ENCODE assay signal across 21 cellular contexts in the genomic region with DNA sequence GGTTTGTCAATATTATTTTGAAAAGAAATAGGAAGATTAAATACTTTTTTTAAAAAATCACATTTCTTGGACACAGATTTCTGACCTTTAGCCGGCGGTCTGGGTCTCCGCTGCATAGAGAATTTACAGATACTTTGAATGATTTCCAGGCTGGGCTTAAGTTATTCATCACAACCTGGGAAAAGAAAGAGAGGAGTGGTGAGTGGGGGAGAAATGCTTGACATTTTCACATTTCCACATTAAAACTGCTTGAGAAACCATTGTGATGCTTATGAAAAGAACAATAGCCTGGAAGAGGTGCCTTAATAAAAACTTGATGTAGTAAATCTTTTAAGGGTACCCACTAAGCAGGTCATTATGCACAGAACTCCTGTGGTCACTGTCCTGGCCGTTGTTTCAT.
A peak's percentile ranks its signal among the peaks of the same experiment; 100 is the strongest.
DNase-seq lines count a peak whose midpoint lies in the region; ATAC-seq and TF ChIP-seq lines count a peak whose summit lies in the region.
"Had no signal": no experiment of that assay in that cellular context is flagged by ENCODE, and none has a peak within 500 bp of the region (broad histone marks: within the 10 kb centered on the region; RNA-seq: fewer than 3 reads in every experiment).

No MANE protein-coding gene starts in this region.

- no peak overlapping the region for H3K9ac ChIP-seq in HUES48 (ENCODE audit: low read depth, low read length)
- H3K9ac ChIP-seq: BLaER1 treated with 17β-estradiol and CSF1 and Interleukin-3, amounts not matched to agents 10 nM and 100 nM had no signal

- H3K27me3 Mint-ChIP-seq in WTC11 (ENCODE audit: low read depth) = no peaks in the 10 kb centered on the region
- H3K27me3 Mint-ChIP-seq: CD8-positive, alpha-beta memory T cell had no signal

- H3K9me3 ChIP-seq in HUES48 (ENCODE audit: control insufficient read depth, insufficient read depth, low read length) (no peaks in the 10 kb centered on the region), iPS DF 6.9 (ENCODE audit: control insufficient read depth, insufficient read depth, low read length) (no peaks in the 10 kb centered on the region), psoas muscle (no peaks in the 10 kb centered on the region)
- H3K9me3 ChIP-seq: A549; BE2C; BLaER1 treated with 17β-estradiol and CSF1 and Interleukin-3, amounts not matched to agents 10 nM and 100 nM; HAP-1 had no signal

- CTCF ChIA-PET in WTC11 (lab: Charles Lee) = interaction anchor here (1.5 kb wide), 1 partner anchor 120 kb away, joined by 3 read pairs; no protein-coding TSS in a partner anchor

- H3K36me3 Mint-ChIP-seq in WTC11 = no peaks in the 10 kb centered on the region
- H3K36me3 Mint-ChIP-seq: CD14-positive monocyte; CD8-positive, alpha-beta memory T cell had no signal

- H3K4me1 ChIP-seq in HUES48 (ENCODE audit: control insufficient read depth, insufficient read depth, low read length) = peaks cover 22% of the 10 kb centered on the region
- no peaks in the 10 kb centered on the region for H3K4me1 ChIP-seq in iPS DF 6.9 (ENCODE audit: control insufficient read depth, insufficient read depth, low read length)
- H3K4me1 ChIP-seq in psoas muscle = no peaks in the 10 kb centered on the region
- H3K4me1 ChIP-seq: A549; BE2C; BLaER1 treated with 17β-estradiol and CSF1 and Interleukin-3, amounts not matched to agents 10 nM and 100 nM; HAP-1 had no signal

- DNase-seq in WTC11 (ENCODE audit: low spot score) = no peak
- DNase-seq in iPS DF 6.9 (ENCODE audit: low read depth, low spot score) = peak; percentile 9
- DNase-seq in Right ventricle myocardium superior = no peak
- no peak for DNase-seq in psoas muscle
- DNase-seq in inferior parietal cortex (ENCODE audit: extremely low spot score) = no peak
- DNase-seq: 8988T; ACHN; AML-193; BE2C; CD4-positive, alpha-beta T cell; CD8-positive, alpha-beta memory T cell; DMS53; DMS79 treated with DMSO at 0.1 percent for 48 hours; GF-D8; GOT3; HFFc6 had no signal

- H3K36me3 ChIP-seq in HUES48 (ENCODE audit: control insufficient read depth, insufficient read depth, low read length) = no peaks in the 10 kb centered on the region
- no peaks in the 10 kb centered on the region for H3K36me3 ChIP-seq in iPS DF 6.9 (ENCODE audit: control insufficient read depth, insufficient read depth, low read length)
- no peaks in the 10 kb centered on the region for H3K36me3 ChIP-seq in psoas muscle (ENCODE audit: insufficient read depth in 1 of 2, low read depth in 1 of 2)
- H3K36me3 ChIP-seq: BE2C; BLaER1 treated with 17β-estradiol and CSF1 and Interleukin-3, amounts not matched to agents 10 nM and 100 nM; HAP-1 had no signal

- no peak overlapping the region for H3K4me3 Mint-ChIP-seq in WTC11
- H3K4me3 Mint-ChIP-seq: CD14-positive monocyte; CD4-positive, alpha-beta T cell; CD8-positive, alpha-beta memory T cell; HFFc6 had no signal

- peak overlapping the region; percentile 59 for H3K27ac ChIP-seq in HUES48 (ENCODE audit: low read depth, low read length)
- no peak overlapping the region for H3K27ac ChIP-seq in iPS DF 6.9 (ENCODE audit: low read length)
- H3K27ac ChIP-seq in psoas muscle = no peak overlapping the region
- H3K27ac ChIP-seq: A549; BLaER1 treated with 17β-estradiol and CSF1 and Interleukin-3, amounts not matched to agents 10 nM and 100 nM had no signal

- no peak for TF ChIP-seq CTCF in WTC11 (IDR thresholded peaks at IDR 0.05)
- TF ChIP-seq CTCF in psoas muscle (IDR thresholded peaks at IDR 0.05) = no peak

- H3K4me3 ChIP-seq in HUES48 (ENCODE audit: low read depth, low read length) = no peak overlapping the region
- no peak overlapping the region for H3K4me3 ChIP-seq in iPS DF 6.9 (ENCODE audit: low read length)
- H3K4me3 ChIP-seq in psoas muscle = no peak overlapping the region
- H3K4me3 ChIP-seq: A549; BLaER1 treated with 17β-estradiol and CSF1 and Interleukin-3, amounts not matched to agents 10 nM and 100 nM; HAP-1 had no signal

- intact Hi-C loops in Right ventricle myocardium superior (cut with DNase I) (no loop called here), psoas muscle (cut with DNase I) (no loop called here)

- peaks cover 11% of the 10 kb centered on the region for H3K9me3 Mint-ChIP-seq in WTC11
- H3K9me3 Mint-ChIP-seq: CD4-positive, alpha-beta T cell; CD8-positive, alpha-beta memory T cell; HFFc6 had no signal

- POLR2A ChIA-PET in WTC11 (lab: Charles Lee) = interaction anchor here (0.6 kb wide), 1 partner anchor 10 kb away, joined by 4 read pairs; no protein-coding TSS in a partner anchor

- H3K27ac Mint-ChIP-seq in WTC11 = 0 out of 2 replicates have a peak overlapping the region, but pooled peaks have one; percentile 20
- H3K27ac Mint-ChIP-seq: CD14-positive monocyte; CD4-positive, alpha-beta T cell; CD8-positive, alpha-beta memory T cell; HFFc6 had no signal

- H3K27me3 ChIP-seq in HUES48 (ENCODE audit: control insufficient read depth, insufficient read depth, low read length) = no peaks in the 10 kb centered on the region
- H3K27me3 ChIP-seq in iPS DF 6.9 (ENCODE audit: control insufficient read depth, insufficient read depth, low read length) = no peaks in the 10 kb centered on the region
- no peaks in the 10 kb centered on the region for H3K27me3 ChIP-seq in psoas muscle (ENCODE audit: insufficient read depth in 3 of 3, low read length in 2 of 3)
- H3K27me3 ChIP-seq: BE2C; BLaER1 treated with 17β-estradiol and CSF1 and Interleukin-3, amounts not matched to agents 10 nM and 100 nM had no signal

- peaks cover 23% of the 10 kb centered on the region for H3K4me1 Mint-ChIP-seq in WTC11
- H3K4me1 Mint-ChIP-seq: CD14-positive monocyte; CD8-positive, alpha-beta memory T cell had no signal

- no CpG with 5 or more reads among the region's 4 CpGs for WGBS in iPS DF 6.9 (ENCODE audit: insufficient coverage, insufficient read length)
- 66 to 76% (median 67%) methylated on average over 4 of the region's 4 CpGs for WGBS in psoas muscle, 3 donors

- ATAC-seq in WTC11 (peak; percentile 52), Right ventricle myocardium superior (ENCODE audit: poor library complexity) (no peak), psoas muscle (no peak)
- ATAC-seq: A549 had no signal

TF ChIP-seq in WTC11, 78 proteins besides CTCF, POLR2A, EP300 and RAD21 (continues in another document):
- TF ChIP-seq, protein P1, sequence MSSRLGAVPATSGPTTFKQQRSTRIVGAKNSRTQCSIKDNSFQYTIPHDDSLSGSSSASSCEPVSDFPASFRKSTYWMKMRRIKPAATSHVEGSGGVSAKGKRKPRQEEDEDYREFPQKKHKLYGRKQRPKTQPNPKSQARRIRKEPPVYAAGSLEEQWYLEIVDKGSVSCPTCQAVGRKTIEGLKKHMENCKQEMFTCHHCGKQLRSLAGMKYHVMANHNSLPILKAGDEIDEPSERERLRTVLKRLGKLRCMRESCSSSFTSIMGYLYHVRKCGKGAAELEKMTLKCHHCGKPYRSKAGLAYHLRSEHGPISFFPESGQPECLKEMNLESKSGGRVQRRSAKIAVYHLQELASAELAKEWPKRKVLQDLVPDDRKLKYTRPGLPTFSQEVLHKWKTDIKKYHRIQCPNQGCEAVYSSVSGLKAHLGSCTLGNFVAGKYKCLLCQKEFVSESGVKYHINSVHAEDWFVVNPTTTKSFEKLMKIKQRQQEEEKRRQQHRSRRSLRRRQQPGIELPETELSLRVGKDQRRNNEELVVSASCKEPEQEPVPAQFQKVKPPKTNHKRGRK (CRISPR knock-in tag; IDR thresholded peaks at IDR 0.05; ENCODE audit: borderline replicate concordance) = no peak
- TF ChIP-seq, protein P2, sequence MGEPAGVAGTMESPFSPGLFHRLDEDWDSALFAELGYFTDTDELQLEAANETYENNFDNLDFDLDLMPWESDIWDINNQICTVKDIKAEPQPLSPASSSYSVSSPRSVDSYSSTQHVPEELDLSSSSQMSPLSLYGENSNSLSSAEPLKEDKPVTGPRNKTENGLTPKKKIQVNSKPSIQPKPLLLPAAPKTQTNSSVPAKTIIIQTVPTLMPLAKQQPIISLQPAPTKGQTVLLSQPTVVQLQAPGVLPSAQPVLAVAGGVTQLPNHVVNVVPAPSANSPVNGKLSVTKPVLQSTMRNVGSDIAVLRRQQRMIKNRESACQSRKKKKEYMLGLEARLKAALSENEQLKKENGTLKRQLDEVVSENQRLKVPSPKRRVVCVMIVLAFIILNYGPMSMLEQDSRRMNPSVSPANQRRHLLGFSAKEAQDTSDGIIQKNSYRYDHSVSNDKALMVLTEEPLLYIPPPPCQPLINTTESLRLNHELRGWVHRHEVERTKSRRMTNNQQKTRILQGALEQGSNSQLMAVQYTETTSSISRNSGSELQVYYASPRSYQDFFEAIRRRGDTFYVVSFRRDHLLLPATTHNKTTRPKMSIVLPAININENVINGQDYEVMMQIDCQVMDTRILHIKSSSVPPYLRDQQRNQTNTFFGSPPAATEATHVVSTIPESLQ (CRISPR knock-in tag; IDR thresholded peaks at IDR 0.05) = no peak
- no peak for TF ChIP-seq EMX1 (CRISPR knock-in tag; IDR thresholded peaks at IDR 0.05)
- no peak for TF ChIP-seq FOXP1 (CRISPR knock-in tag; IDR thresholded peaks at IDR 0.05; ENCODE audit: borderline replicate concordance)
- TF ChIP-seq NFE2L1 (CRISPR knock-in tag; IDR thresholded peaks at IDR 0.05) = no peak
- no peak for TF ChIP-seq ETV6 (CRISPR knock-in tag; IDR thresholded peaks at IDR 0.05)
- TF ChIP-seq, protein P3, sequence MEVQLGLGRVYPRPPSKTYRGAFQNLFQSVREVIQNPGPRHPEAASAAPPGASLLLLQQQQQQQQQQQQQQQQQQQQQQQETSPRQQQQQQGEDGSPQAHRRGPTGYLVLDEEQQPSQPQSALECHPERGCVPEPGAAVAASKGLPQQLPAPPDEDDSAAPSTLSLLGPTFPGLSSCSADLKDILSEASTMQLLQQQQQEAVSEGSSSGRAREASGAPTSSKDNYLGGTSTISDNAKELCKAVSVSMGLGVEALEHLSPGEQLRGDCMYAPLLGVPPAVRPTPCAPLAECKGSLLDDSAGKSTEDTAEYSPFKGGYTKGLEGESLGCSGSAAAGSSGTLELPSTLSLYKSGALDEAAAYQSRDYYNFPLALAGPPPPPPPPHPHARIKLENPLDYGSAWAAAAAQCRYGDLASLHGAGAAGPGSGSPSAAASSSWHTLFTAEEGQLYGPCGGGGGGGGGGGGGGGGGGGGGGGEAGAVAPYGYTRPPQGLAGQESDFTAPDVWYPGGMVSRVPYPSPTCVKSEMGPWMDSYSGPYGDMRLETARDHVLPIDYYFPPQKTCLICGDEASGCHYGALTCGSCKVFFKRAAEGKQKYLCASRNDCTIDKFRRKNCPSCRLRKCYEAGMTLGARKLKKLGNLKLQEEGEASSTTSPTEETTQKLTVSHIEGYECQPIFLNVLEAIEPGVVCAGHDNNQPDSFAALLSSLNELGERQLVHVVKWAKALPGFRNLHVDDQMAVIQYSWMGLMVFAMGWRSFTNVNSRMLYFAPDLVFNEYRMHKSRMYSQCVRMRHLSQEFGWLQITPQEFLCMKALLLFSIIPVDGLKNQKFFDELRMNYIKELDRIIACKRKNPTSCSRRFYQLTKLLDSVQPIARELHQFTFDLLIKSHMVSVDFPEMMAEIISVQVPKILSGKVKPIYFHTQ (CRISPR knock-in tag; IDR thresholded peaks at IDR 0.05) = no peak
- no peak for TF ChIP-seq TEAD4 (CRISPR knock-in tag; IDR thresholded peaks at IDR 0.05)
- TF ChIP-seq NR1H2 (CRISPR knock-in tag; IDR thresholded peaks at IDR 0.05) = no peak
- TF ChIP-seq CBFB (CRISPR knock-in tag; IDR thresholded peaks at IDR 0.05; ENCODE audit: low read depth) = no peak
- TF ChIP-seq RORB (CRISPR knock-in tag; IDR thresholded peaks at IDR 0.05) = no peak
- no peak for TF ChIP-seq NFATC4 (CRISPR knock-in tag; IDR thresholded peaks at IDR 0.05)
